1 cellular context compared by ENCODE assay signal in genomic region chr6:43263314-43264178, GRCh38.
TF ChIP-seq lines count a peak whose summit lies in the region.

No MANE protein-coding gene starts in this region.

TF ChIP-seq in GM23338, 12 proteins besides CTCF, POLR2A, EP300 and RAD21 (continued from another document):
- no peak for TF ChIP-seq REST (IDR thresholded peaks at IDR 0.05; ENCODE audit: unreplicated experiment)
- TF ChIP-seq NANOG (IDR thresholded peaks at IDR 0.05; ENCODE audit: borderline replicate concordance), result no peak
- TF ChIP-seq EZH2 (IDR thresholded peaks at IDR 0.05; ENCODE audit: low read depth, unreplicated experiment), result no peak
